In the genomic region with DNA sequence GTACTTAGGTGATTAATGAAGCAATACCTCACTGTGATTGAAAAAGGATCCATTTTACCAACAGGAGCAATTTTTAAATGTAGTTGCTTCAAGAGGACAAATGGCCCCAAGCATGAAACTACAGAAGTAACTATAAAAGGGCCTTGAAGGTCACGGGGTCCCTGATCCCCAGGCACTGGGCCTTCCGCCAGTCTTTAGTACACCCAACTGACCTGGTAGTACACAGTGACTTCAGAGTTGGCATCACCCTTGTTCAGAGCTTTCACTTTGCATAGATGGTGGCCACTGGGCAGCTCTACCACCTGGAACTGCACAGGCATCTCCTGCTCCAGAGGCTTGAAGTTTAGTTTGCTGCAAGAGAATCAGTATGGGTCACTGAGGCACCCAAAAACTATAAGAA, we compare ENCODE assay signal across 31 cellular contexts.
A peak's percentile ranks its signal among the peaks of the same experiment; 100 is the strongest.
DNase-seq lines count a peak whose midpoint lies in the region; ATAC-seq and TF ChIP-seq lines count a peak whose summit lies in the region.
"Had no signal": no experiment of that assay in that cellular context is flagged by ENCODE, and none has a peak within 500 bp of the region (broad histone marks: within the 10 kb centered on the region; RNA-seq: fewer than 3 reads in every experiment).

No MANE protein-coding gene starts in this region.

- H3K36me3 Mint-ChIP-seq in activated naive CD8-positive, alpha-beta T cell treated with anti-CD3 and anti-CD28 coated beads for 36 hours = peaks cover 22% of the 10 kb centered on the region
- H3K36me3 Mint-ChIP-seq in naive B cell (peaks cover 15 to 25% of the 10 kb centered on the region in 2 donors), WTC11 (peaks cover 70% of the 10 kb centered on the region)

- H3K36me3 ChIP-seq in A673 (ENCODE audit: insufficient read depth, low read length, poor library complexity, severe bottlenecking) (peaks cover 97% of the 10 kb centered on the region), ACC112 (ENCODE audit: insufficient read depth, low read length) (peaks cover 46% of the 10 kb centered on the region)

- no peaks in the 10 kb centered on the region for H3K9me3 ChIP-seq in A673 (ENCODE audit: low read depth, low read length, poor library complexity, severe bottlenecking)
- H3K9me3 ChIP-seq: breast epithelium, colonic mucosa, mucosa of descending colon, sigmoid colon, testis had no signal

- ATAC-seq in naive B cell (ENCODE audit: low read depth in 2 of 2) = no peak
- ATAC-seq in HG03175 (IDR thresholded peaks at IDR 0.05; ENCODE audit: unreplicated experiment) = no peak
- no peak for ATAC-seq in GM21825 (IDR thresholded peaks at IDR 0.05; ENCODE audit: unreplicated experiment)
- ATAC-seq in WTC11 = no peak
- ATAC-seq: mucosa of descending colon; stimulated activated naive CD8-positive, alpha-beta T cell treated with anti-CD3 and anti-CD28 coated beads, Interleukin-15, Interleukin-2, amounts not matched to agents 100 U/mL and 50 U/mL, for 24 hours had no signal

- H3K27ac Mint-ChIP-seq in activated naive CD8-positive, alpha-beta T cell treated with anti-CD3 and anti-CD28 coated beads for 36 hours = peak overlapping the region; percentile 32
- H3K27ac Mint-ChIP-seq in naive B cell (peak overlapping the region in 4 of 6 donors; percentile 9 to 67 (median 21)), WTC11 (no peak overlapping the region)

- H3K4me1 Mint-ChIP-seq in activated naive CD8-positive, alpha-beta T cell treated with anti-CD3 and anti-CD28 coated beads for 36 hours = peaks cover 14% of the 10 kb centered on the region
- peaks cover 0 to under 1% (median 0%) of the 10 kb centered on the region in 3 donors for H3K4me1 Mint-ChIP-seq in naive B cell
- no peaks in the 10 kb centered on the region for H3K4me1 Mint-ChIP-seq in WTC11
- H3K4me1 Mint-ChIP-seq: CD14-positive monocyte had no signal

- H3K27me3 Mint-ChIP-seq in activated naive CD8-positive, alpha-beta T cell treated with anti-CD3 and anti-CD28 coated beads for 36 hours = no peaks in the 10 kb centered on the region
- H3K27me3 Mint-ChIP-seq in naive B cell = no peaks in the 10 kb centered on the region
- no peaks in the 10 kb centered on the region for H3K27me3 Mint-ChIP-seq in WTC11 (ENCODE audit: low read depth)
- H3K27me3 Mint-ChIP-seq: activated CD4-positive, alpha-beta memory T cell treated with anti-CD3 and anti-CD28 coated beads for 36 hours had no signal

- no TSS peak for BruUV-seq in A673 (replicated peaks; lab: Mats Ljungman, UMichigan)

- H3K4me1 ChIP-seq in A673 (ENCODE audit: insufficient read depth, low read length, poor library complexity, severe bottlenecking) (no peaks in the 10 kb centered on the region), ACC112 (ENCODE audit: control insufficient read depth, insufficient read depth, low read length, unreplicated experiment) (no peaks in the 10 kb centered on the region)
- H3K4me1 ChIP-seq: breast epithelium, colonic mucosa, testis had no signal

- TF ChIP-seq CTCF in A673 (conservative IDR thresholded peaks at IDR 0.05; ENCODE audit: low read depth, low read length) = no peak
- TF ChIP-seq CTCF in WTC11 (IDR thresholded peaks at IDR 0.05) = no peak

- H3K4me3 ChIP-seq in A673 (ENCODE audit: low read depth, low read length, poor library complexity, severe bottlenecking) (no peak overlapping the region), ACC112 (ENCODE audit: low read depth, low read length) (no peak overlapping the region)
- H3K4me3 ChIP-seq: breast epithelium, colonic mucosa, lung, mucosa of descending colon, sigmoid colon, testis had no signal

- peak overlapping the region; percentile 47 for H3K27ac ChIP-seq in A673 (ENCODE audit: low read depth, low read length, poor library complexity, severe bottlenecking)
- 0 out of 2 replicates have a peak overlapping the region, but pooled peaks have one; percentile 66 for H3K27ac ChIP-seq in ACC112 (ENCODE audit: low read depth, low read length)
- H3K27ac ChIP-seq: breast epithelium, colonic mucosa, sigmoid colon, testis had no signal

- H3K4me3 Mint-ChIP-seq in activated naive CD8-positive, alpha-beta T cell treated with anti-CD3 and anti-CD28 coated beads for 36 hours = no peak overlapping the region
- peak overlapping the region in 1 of 8 donors; percentile 36 for H3K4me3 Mint-ChIP-seq in naive B cell
- no peak overlapping the region for H3K4me3 Mint-ChIP-seq in WTC11
- H3K4me3 Mint-ChIP-seq: activated CD4-positive, alpha-beta memory T cell treated with anti-CD3 and anti-CD28 coated beads for 36 hours; CD14-positive monocyte had no signal

- POLR2A ChIA-PET in A673 (lab: Charles Lee; ENCODE audit: low non-redundant PET) (no interaction called here), WTC11 (lab: Charles Lee) (no interaction called here)

- H3K9me3 Mint-ChIP-seq in activated naive CD8-positive, alpha-beta T cell treated with anti-CD3 and anti-CD28 coated beads for 36 hours = no peaks in the 10 kb centered on the region
- H3K9me3 Mint-ChIP-seq in naive B cell (no peaks in the 10 kb centered on the region), WTC11 (no peaks in the 10 kb centered on the region)
- H3K9me3 Mint-ChIP-seq: activated CD4-positive, alpha-beta memory T cell treated with anti-CD3 and anti-CD28 coated beads for 36 hours; CD14-positive monocyte had no signal

- H3K79me2 ChIP-seq in ACC112 (ENCODE audit: control insufficient read depth, insufficient read depth, low read length, unreplicated experiment) = no peaks in the 10 kb centered on the region

- no peak for DNase-seq in A673 (ENCODE audit: low spot score)
- no peak for DNase-seq in activated naive CD8-positive, alpha-beta T cell treated with anti-CD3 and anti-CD28 coated beads for 36 hours
- no peak for DNase-seq in naive B cell
- no peak for DNase-seq in WTC11 (ENCODE audit: low spot score)
- DNase-seq in NAMALWA (ENCODE audit: low spot score) = no peak
- DNase-seq: activated CD4-positive, alpha-beta memory T cell treated with anti-CD3 and anti-CD28 coated beads for 36 hours; amniotic stem cell; colonic mucosa; effector CD8-positive, alpha-beta T cell; EL; erythroblast; IMR-90; islet precursor cell; mucosa of descending colon; NCI-H1092; NCI-H187 treated with DMSO at 0.1 percent for 48 hours; NCI-H2171 treated with DMSO at 0.1 percent for 48 hours; NCI-H524; posterior cingulate gyrus; SHP77; sigmoid colon; stimulated activated CD4-positive, alpha-beta T cell treated with anti-CD3 and anti-CD28 coated beads, Interleukin-15, amount 100 ng/mL, for 24 hours; stimulated activated naive CD8-positive, alpha-beta T cell treated with anti-CD3 and anti-CD28 coated beads, Interleukin-15, Interleukin-2, amounts not matched to agents 100 U/mL and 50 U/mL, for 24 hours; SW 1271; testis had no signal

- H3K27me3 ChIP-seq in A673 (replicated peaks; ENCODE audit: insufficient read depth, low read depth, low read length, poor library complexity) (no peaks in the 10 kb centered on the region), ACC112 (ENCODE audit: insufficient read depth, low read length) (no peaks in the 10 kb centered on the region)
- H3K27me3 ChIP-seq: breast epithelium, colonic mucosa, sigmoid colon, testis had no signal

- H2AFZ ChIP-seq in ACC112 (ENCODE audit: low read length, unreplicated experiment) = no peak overlapping the region

- intact Hi-C loops in A673 (cut with micrococcal nuclease; ENCODE audit: unreplicated experiment) = no loop called here

- CTCF ChIA-PET in A673 (lab: Charles Lee) = no interaction called here
- CTCF ChIA-PET in WTC11 (lab: Charles Lee) = no interaction called here

TF ChIP-seq in WTC11, 78 proteins besides CTCF, POLR2A, EP300 and RAD21:
- TF ChIP-seq ZNF671 (CRISPR knock-in tag; IDR thresholded peaks at IDR 0.05) (no peak), ZNF138 (CRISPR knock-in tag; conservative IDR thresholded peaks at IDR 0.05) (no peak), ZNF232 (CRISPR knock-in tag; IDR thresholded peaks at IDR 0.05) (no peak), TP53 (CRISPR knock-in tag; IDR thresholded peaks at IDR 0.05) (no peak), ZNF396 (CRISPR knock-in tag; IDR thresholded peaks at IDR 0.05; ENCODE audit: borderline replicate concordance) (no peak), JAZF1 (CRISPR knock-in tag; IDR thresholded peaks at IDR 0.05) (no peak), ZNF317 (CRISPR knock-in tag; IDR thresholded peaks at IDR 0.05; ENCODE audit: borderline replicate concordance, low read depth) (no peak)
- TF ChIP-seq, protein P1, sequence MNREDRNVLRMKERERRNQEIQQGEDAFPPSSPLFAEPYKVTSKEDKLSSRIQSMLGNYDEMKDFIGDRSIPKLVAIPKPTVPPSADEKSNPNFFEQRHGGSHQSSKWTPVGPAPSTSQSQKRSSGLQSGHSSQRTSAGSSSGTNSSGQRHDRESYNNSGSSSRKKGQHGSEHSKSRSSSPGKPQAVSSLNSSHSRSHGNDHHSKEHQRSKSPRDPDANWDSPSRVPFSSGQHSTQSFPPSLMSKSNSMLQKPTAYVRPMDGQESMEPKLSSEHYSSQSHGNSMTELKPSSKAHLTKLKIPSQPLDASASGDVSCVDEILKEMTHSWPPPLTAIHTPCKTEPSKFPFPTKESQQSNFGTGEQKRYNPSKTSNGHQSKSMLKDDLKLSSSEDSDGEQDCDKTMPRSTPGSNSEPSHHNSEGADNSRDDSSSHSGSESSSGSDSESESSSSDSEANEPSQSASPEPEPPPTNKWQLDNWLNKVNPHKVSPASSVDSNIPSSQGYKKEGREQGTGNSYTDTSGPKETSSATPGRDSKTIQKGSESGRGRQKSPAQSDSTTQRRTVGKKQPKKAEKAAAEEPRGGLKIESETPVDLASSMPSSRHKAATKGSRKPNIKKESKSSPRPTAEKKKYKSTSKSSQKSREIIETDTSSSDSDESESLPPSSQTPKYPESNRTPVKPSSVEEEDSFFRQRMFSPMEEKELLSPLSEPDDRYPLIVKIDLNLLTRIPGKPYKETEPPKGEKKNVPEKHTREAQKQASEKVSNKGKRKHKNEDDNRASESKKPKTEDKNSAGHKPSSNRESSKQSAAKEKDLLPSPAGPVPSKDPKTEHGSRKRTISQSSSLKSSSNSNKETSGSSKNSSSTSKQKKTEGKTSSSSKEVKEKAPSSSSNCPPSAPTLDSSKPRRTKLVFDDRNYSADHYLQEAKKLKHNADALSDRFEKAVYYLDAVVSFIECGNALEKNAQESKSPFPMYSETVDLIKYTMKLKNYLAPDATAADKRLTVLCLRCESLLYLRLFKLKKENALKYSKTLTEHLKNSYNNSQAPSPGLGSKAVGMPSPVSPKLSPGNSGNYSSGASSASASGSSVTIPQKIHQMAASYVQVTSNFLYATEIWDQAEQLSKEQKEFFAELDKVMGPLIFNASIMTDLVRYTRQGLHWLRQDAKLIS (CRISPR knock-in tag; IDR thresholded peaks at IDR 0.05; ENCODE audit: borderline replicate concordance) = no peak
